ENCODE assay signal across 8 cellular contexts in the genomic region with DNA sequence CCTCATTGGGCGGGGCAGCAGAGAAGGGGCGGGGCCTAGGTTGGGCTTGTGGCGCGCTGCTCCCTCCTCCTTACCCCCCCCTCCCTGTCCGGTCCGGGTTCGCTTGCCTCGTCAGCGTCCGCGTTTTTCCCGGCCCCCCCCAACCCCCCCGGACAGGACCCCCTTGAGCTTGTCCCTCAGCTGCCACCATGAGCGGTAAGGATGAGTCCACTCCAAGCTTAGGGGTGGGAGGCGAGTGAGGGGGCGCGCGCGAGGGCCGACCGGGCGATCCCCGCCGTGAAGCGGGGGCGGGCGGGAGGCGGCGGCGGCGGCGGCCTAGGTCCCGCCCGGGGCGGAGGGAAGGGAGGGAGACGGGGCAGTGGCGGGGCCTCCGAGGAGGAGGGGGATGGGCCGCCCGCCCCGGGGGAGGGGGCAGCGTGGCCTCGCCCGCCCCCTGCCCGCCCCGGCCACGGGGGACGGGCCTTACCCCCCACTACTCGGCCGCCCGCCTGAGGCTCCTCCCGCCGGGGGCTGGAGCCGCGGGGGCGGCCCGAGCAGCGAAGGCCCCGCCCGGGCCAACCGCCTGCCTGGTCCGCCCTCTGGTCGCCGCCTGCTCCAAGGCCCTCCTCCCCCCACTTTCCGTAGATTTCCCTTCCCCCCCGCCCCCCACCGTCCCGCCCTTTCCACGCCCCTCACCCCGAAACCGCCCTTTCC. TPM values are rescaled to one million over a fixed set of nuclear protein-coding genes. Genes with fewer than 3 reads are reported as not detected.
DNase-seq lines count a peak whose midpoint lies in the region; ATAC-seq and TF ChIP-seq lines count a peak whose summit lies in the region.

SP1 (plus strand) TSS at position 73 of the 693 bp plus-strand sequence; CDS start at position 189, 116 bp downstream.

- peaks cover 32% of the 10 kb centered on the region for H3K4me1 Mint-ChIP-seq in activated naive CD8-positive, alpha-beta T cell treated with anti-CD3 and anti-CD28 coated beads, Interleukin-2, amount 10 ng/mL, durations not matched to agents 7 days and 5 days

- H3K79me2 ChIP-seq in parathyroid adenoma: peaks cover 21% of the 10 kb centered on the region

- H3K36me3 ChIP-seq in GM06990 (ENCODE audit: control insufficient read depth, insufficient read depth, low read length): peaks cover 11% of the 10 kb centered on the region
- no peaks in the 10 kb centered on the region for H3K36me3 ChIP-seq in parathyroid adenoma (ENCODE audit: control insufficient read depth, insufficient read depth, low read length)
- peaks cover 0 to 37% (median 15%) of the 10 kb centered on the region in 3 donors for H3K36me3 ChIP-seq in tibial nerve

- DNase-seq in GM06990 (ENCODE audit: extremely low read depth, insufficient read length): peak; percentile 93
- peak; percentile 75 for DNase-seq in NCI-H1105 treated with DMSO at 0.1 percent for 48 hours (lab: John Stamatoyannopoulos, UW)
- DNase-seq in SW 1271 (lab: John Stamatoyannopoulos, UW): peak; percentile 80 to 90
- DNase-seq in activated naive CD8-positive, alpha-beta T cell treated with anti-CD3 and anti-CD28 coated beads, Interleukin-2, amount 10 ng/mL, durations not matched to agents 7 days and 5 days: peak; percentile 98
- DNase-seq in Right ventricle myocardium inferior (ENCODE audit: missing footprints): peak; percentile 97
- DNase-seq in tibial nerve (ENCODE audit: low spot score in 2 of 2): peak; percentile 82 to 85

- peak within 1 kb of the TSS; percentile 97 for H3K4me2 ChIP-seq in parathyroid adenoma (ENCODE audit: low read length)

- TF ChIP-seq CTCF in GM06990 (IDR thresholded peaks at IDR 0.05; ENCODE audit: insufficient read depth, low read length, poor library complexity, severe bottlenecking): no peak
- no peak for TF ChIP-seq CTCF in parathyroid adenoma (IDR thresholded peaks at IDR 0.05)
- TF ChIP-seq CTCF in tibial nerve (IDR thresholded peaks at IDR 0.05): no peak

- H3K9ac ChIP-seq in parathyroid adenoma: no peak within 1 kb of the TSS

- H3K4me3 ChIP-seq in GM06990 (replicated peaks; ENCODE audit: low read depth, low read length) (peak within 1 kb of the TSS; percentile 75), parathyroid adenoma (ENCODE audit: low read depth, low read length) (peak within 1 kb of the TSS; percentile 75), tibial nerve (peak within 1 kb of the TSS; percentile 49 to 89 (median 60))

- H3K4me1 ChIP-seq in parathyroid adenoma (peaks cover 14% of the 10 kb centered on the region), tibial nerve (peaks cover 0 to 52% (median 41%) of the 10 kb centered on the region in 4 donors)

- peak within 1 kb of the TSS; percentile 89 for H3K27ac ChIP-seq in parathyroid adenoma
- H3K27ac ChIP-seq in tibial nerve: peak within 1 kb of the TSS; percentile 97 to 99 (median 98)

- no peaks in the 10 kb centered on the region for H3K9me3 ChIP-seq in parathyroid adenoma (ENCODE audit: control insufficient read depth, low read length)
- H3K9me3 ChIP-seq in tibial nerve: no peaks in the 10 kb centered on the region

- peak; percentile 7 to 73 for TF ChIP-seq POLR2A in tibial nerve (IDR thresholded peaks at IDR 0.05)

- intact Hi-C loops in Right ventricle myocardium inferior (cut with DNase I): no loop called here

- H3K27me3 Mint-ChIP-seq in activated naive CD8-positive, alpha-beta T cell treated with anti-CD3 and anti-CD28 coated beads, Interleukin-2, amount 10 ng/mL, durations not matched to agents 7 days and 5 days: no peaks in the 10 kb centered on the region

- peaks cover 30% of the 10 kb centered on the region for H3K36me3 Mint-ChIP-seq in activated naive CD8-positive, alpha-beta T cell treated with anti-CD3 and anti-CD28 coated beads, Interleukin-2, amount 10 ng/mL, durations not matched to agents 7 days and 5 days

- peak within 1 kb of the TSS; percentile 95 for H3K4me3 Mint-ChIP-seq in activated naive CD8-positive, alpha-beta T cell treated with anti-CD3 and anti-CD28 coated beads, Interleukin-2, amount 10 ng/mL, durations not matched to agents 7 days and 5 days

- peak; percentile 36 for ATAC-seq in HG02623 (IDR thresholded peaks at IDR 0.05; ENCODE audit: unreplicated experiment)
- peak; percentile 37 for ATAC-seq in activated naive CD8-positive, alpha-beta T cell treated with anti-CD3 and anti-CD28 coated beads, Interleukin-2, amount 10 ng/mL, durations not matched to agents 7 days and 5 days (ENCODE audit: low read depth)
- ATAC-seq in Right ventricle myocardium inferior: peak; percentile 75

- WGBS in tibial nerve, 2 donors: 0% methylated on average over 15 to 47 of the region's 71 CpGs

- peak within 1 kb of the TSS; percentile 83 for H3K27ac Mint-ChIP-seq in activated naive CD8-positive, alpha-beta T cell treated with anti-CD3 and anti-CD28 coated beads, Interleukin-2, amount 10 ng/mL, durations not matched to agents 7 days and 5 days

- POLR2A ChIA-PET in activated naive CD8-positive, alpha-beta T cell treated with anti-CD3 and anti-CD28 coated beads, Interleukin-2, amount 10 ng/mL, durations not matched to agents 7 days and 5 days (lab: Charles Lee): interaction anchor here (0.6 to 2.1 kb wide), 17 partner anchors 8 to 277 kb away, joined by 3 to 21 read pairs (median 4); partner anchors contain the start of genes AAAS, CSAD, ESPL1 and MAP3K12

- TF ChIP-seq EP300 in tibial nerve (IDR thresholded peaks at IDR 0.05): peak in 1 of 2 donors; percentile 1

- no peaks in the 10 kb centered on the region for H3K9me3 Mint-ChIP-seq in activated naive CD8-positive, alpha-beta T cell treated with anti-CD3 and anti-CD28 coated beads, Interleukin-2, amount 10 ng/mL, durations not matched to agents 7 days and 5 days

- peak within 1 kb of the TSS; percentile 88 for H2AFZ ChIP-seq in parathyroid adenoma

- H3K27me3 ChIP-seq in GM06990 (replicated peaks; ENCODE audit: control insufficient read depth, insufficient read depth, low read length) (no peaks in the 10 kb centered on the region), parathyroid adenoma (ENCODE audit: control insufficient read depth, insufficient read depth, low read length) (no peaks in the 10 kb centered on the region), tibial nerve (no peaks in the 10 kb centered on the region)

RNA-seq across cellular contexts. Expression of gene SP1, which starts in this region (rescaled TPM):
- 10 to 100 TPM; 88.7 to 96.2 TPM for total RNA-seq in activated naive CD8-positive, alpha-beta T cell treated with anti-CD3 and anti-CD28 coated beads, Interleukin-2, amount 10 ng/mL, durations not matched to agents 7 days and 5 days
- total RNA-seq in Right ventricle myocardium inferior (31.3 TPM), tibial nerve (10 to 100 TPM; 45.3 to 81.5 (median 65.0) TPM)

Comparison
In these comparisons a context has a peak if more than half of its experiments do, and no peak if none do; other contexts are left out.
1. Peak in every context shown above with its lines: DNase-seq, ATAC-seq, H3K4me3 ChIP-seq and H3K27ac ChIP-seq.